In the genomic region with DNA sequence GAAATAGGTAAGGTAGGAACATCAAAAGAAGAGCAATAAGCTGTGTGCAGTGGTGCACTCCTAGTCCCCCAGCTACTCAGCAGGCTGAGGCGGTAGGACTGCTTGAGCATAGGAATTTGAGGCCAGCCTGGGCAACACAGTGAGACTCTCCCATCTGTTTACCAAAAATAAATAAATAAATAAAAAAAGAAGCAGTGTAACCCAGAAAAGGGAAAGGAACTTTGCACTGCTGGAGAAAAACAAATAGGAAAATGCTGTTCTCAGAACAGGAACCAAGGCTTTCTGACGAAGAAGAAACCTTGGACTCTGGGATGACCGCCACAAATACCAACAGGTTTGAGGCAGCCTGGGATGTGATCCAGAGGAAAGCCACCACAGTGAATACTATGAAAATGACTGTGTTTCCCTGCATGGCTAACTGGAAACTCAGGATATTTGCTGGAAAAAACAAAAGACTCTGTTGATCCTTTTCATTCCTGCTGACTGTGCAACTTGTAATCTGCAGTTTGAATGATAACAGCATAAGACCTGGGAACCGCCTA, we compare ENCODE assay signal across 15 cellular contexts. TPM values are rescaled to one million over a fixed set of nuclear protein-coding genes. Genes with fewer than 3 reads are reported as not detected.
DNase-seq lines count a peak whose midpoint lies in the region; ATAC-seq, FAIRE-seq and TF ChIP-seq lines count a peak whose summit lies in the region.
"Had no signal": no experiment of that assay in that cellular context is flagged by ENCODE, and none has a peak within 500 bp of the region (broad histone marks: within the 10 kb centered on the region; RNA-seq: fewer than 3 reads in every experiment).

No MANE protein-coding gene starts in this region.

- no peaks in the 10 kb centered on the region for H3K9me3 Mint-ChIP-seq in activated naive CD4-positive, alpha-beta T cell treated with anti-CD3 and anti-CD28 coated beads, Interleukin-2, amount 50 U/mL, for 24 hours
- no peaks in the 10 kb centered on the region for H3K9me3 Mint-ChIP-seq in activated naive CD4-positive, alpha-beta T cell treated with anti-CD3 and anti-CD28 coated beads, Interleukin-2, amount 50 U/mL, for 72 hours
- no peaks in the 10 kb centered on the region for H3K9me3 Mint-ChIP-seq in central memory CD8-positive, alpha-beta T cell

- no peak overlapping the region for H3K4me3 ChIP-seq in HepG2 (replicated peaks in 1 of 3; ENCODE audit: insufficient read depth in 1 of 3, low read depth in 2 of 3, low read length in 3 of 3)
- no peak overlapping the region for H3K4me3 ChIP-seq in transverse colon

- peaks cover 64% of the 10 kb centered on the region for H3K4me1 ChIP-seq in HepG2 (ENCODE audit: insufficient read depth, low read length)
- H3K4me1 ChIP-seq in transverse colon, result peaks cover 0 to 5% (median 0%) of the 10 kb centered on the region in 4 donors

- in situ Hi-C loops in HepG2 (cut with HindIII; ENCODE audit: extremely low pct_ligation_motif_present, low pct_unique_long_range_greater_than_20kb), result no loop called here
- in situ Hi-C loops in transverse colon (cut with MboI; ENCODE audit: low pct_ligation_motif_present in 1 of 4, low pct_unique_long_range_greater_than_20kb in 1 of 4, low sequenced_read_pairs in 3 of 4), result loop anchor here in 1 of 4 donors (25.0 kb wide), 1 partner anchor 97 kb away; no protein-coding TSS in a partner anchor

- H3K27ac ChIP-seq in HepG2 (ENCODE audit: extremely low read length, insufficient read depth, low read length), result peak overlapping the region; percentile 93
- no peak overlapping the region for H3K27ac ChIP-seq in transverse colon

- peaks cover 3% of the 10 kb centered on the region for H3K79me2 ChIP-seq in HepG2 (ENCODE audit: insufficient read depth, low read length)

- TF ChIP-seq EP300 in HepG2 (IDR thresholded peaks at IDR 0.05; ENCODE audit: low read depth in 2 of 2, low read length in 2 of 2), result peak; percentile 35 to 68; a peak in 2 of 4 replicates
- TF ChIP-seq EP300 in HepG2 (CRISPR knock-in tag; IDR thresholded peaks at IDR 0.05; ENCODE audit: borderline replicate concordance), result no peak
- TF ChIP-seq EP300 in transverse colon (IDR thresholded peaks at IDR 0.05; ENCODE audit: low read depth), result no peak

- peak; percentile 63 for FAIRE-seq in HepG2 (lab: Jason Lieb, UNC)
- FAIRE-seq: endometrium, H54, keratinocyte had no signal

- no peaks in the 10 kb centered on the region for H4K20me1 ChIP-seq in HepG2 (ENCODE audit: insufficient read depth, low read length)

- WGBS in HepG2 (ENCODE audit: low lambda C conversion rate), result 18% methylated on average over 4 of the region's 4 CpGs
- 63 to 75% methylated on average over 4 of the region's 4 CpGs for WGBS in transverse colon (ENCODE audit: low coverage in 1 of 2), 2 donors

- H3K36me3 Mint-ChIP-seq in activated naive CD4-positive, alpha-beta T cell treated with anti-CD3 and anti-CD28 coated beads, Interleukin-2, amount 50 U/mL, for 24 hours, result peaks cover 16% of the 10 kb centered on the region
- H3K36me3 Mint-ChIP-seq in activated naive CD4-positive, alpha-beta T cell treated with anti-CD3 and anti-CD28 coated beads, Interleukin-2, amount 50 U/mL, for 72 hours, result peaks cover 11 to 49% of the 10 kb centered on the region in 2 donors
- peaks cover 70% of the 10 kb centered on the region for H3K36me3 Mint-ChIP-seq in central memory CD8-positive, alpha-beta T cell (ENCODE audit: insufficient read depth)

- no peak overlapping the region for H3K4me3 Mint-ChIP-seq in activated naive CD4-positive, alpha-beta T cell treated with anti-CD3 and anti-CD28 coated beads, Interleukin-2, amount 50 U/mL, for 24 hours
- no peak overlapping the region for H3K4me3 Mint-ChIP-seq in central memory CD8-positive, alpha-beta T cell
- H3K4me3 Mint-ChIP-seq: activated CD4-positive, alpha-beta T cell treated with anti-CD3 and anti-CD28 coated beads for 36 hours had no signal

- H3K27ac Mint-ChIP-seq in activated naive CD4-positive, alpha-beta T cell treated with anti-CD3 and anti-CD28 coated beads, Interleukin-2, amount 50 U/mL, for 24 hours, result peak overlapping the region; percentile 62
- peak overlapping the region in 1 of 2 donors; percentile 61 for H3K27ac Mint-ChIP-seq in activated naive CD4-positive, alpha-beta T cell treated with anti-CD3 and anti-CD28 coated beads, Interleukin-2, amount 50 U/mL, for 72 hours
- H3K27ac Mint-ChIP-seq in central memory CD8-positive, alpha-beta T cell (ENCODE audit: low read depth), result peak overlapping the region; percentile 16
- H3K27ac Mint-ChIP-seq: activated CD4-positive, alpha-beta T cell treated with anti-CD3 and anti-CD28 coated beads for 36 hours had no signal

- intact Hi-C loops in HepG2 (cut with micrococcal nuclease; ENCODE audit: unreplicated experiment) (no loop called here), transverse colon (cut with DNase I; ENCODE audit: low total_unique reads) (no loop called here)

- H3K9ac ChIP-seq in HepG2 (ENCODE audit: insufficient read depth, low read depth, low read length), result peak overlapping the region; percentile 58

- CTCF ChIA-PET in HepG2 (lab: Yijun Ruan, JAX; ENCODE audit: low intra/inter-chr PET ratio, low total read pairs), result no interaction called here

- TF ChIP-seq RAD21 in HepG2 (CRISPR knock-in tag; IDR thresholded peaks at IDR 0.05), result no peak

- POLR2A ChIA-PET in HepG2 (lab: Yijun Ruan, JAX), result no interaction called here

- H3K27me3 ChIP-seq in HepG2 (ENCODE audit: control insufficient read depth in 1 of 2, insufficient read depth in 2 of 2, low read length in 2 of 2) (no peaks in the 10 kb centered on the region), transverse colon (no peaks in the 10 kb centered on the region)

- peaks cover 13 to 74% of the 10 kb centered on the region in 2 experiments for H3K36me3 ChIP-seq in HepG2 (replicated peaks in 1 of 2; ENCODE audit: control insufficient read depth in 1 of 2, insufficient read depth in 2 of 2, low read length in 2 of 2)
- H3K36me3 ChIP-seq in transverse colon, result peaks cover 0 to 79% (median 40%) of the 10 kb centered on the region in 4 donors

- no peaks in the 10 kb centered on the region for H3K27me3 Mint-ChIP-seq in activated naive CD4-positive, alpha-beta T cell treated with anti-CD3 and anti-CD28 coated beads, Interleukin-2, amount 50 U/mL, for 24 hours
- no peaks in the 10 kb centered on the region for H3K27me3 Mint-ChIP-seq in central memory CD8-positive, alpha-beta T cell
- H3K27me3 Mint-ChIP-seq: activated CD4-positive, alpha-beta T cell treated with anti-CD3 and anti-CD28 coated beads for 36 hours had no signal

- peaks cover 19% of the 10 kb centered on the region for H3K4me1 Mint-ChIP-seq in activated naive CD4-positive, alpha-beta T cell treated with anti-CD3 and anti-CD28 coated beads, Interleukin-2, amount 50 U/mL, for 24 hours
- peaks cover 10% of the 10 kb centered on the region for H3K4me1 Mint-ChIP-seq in central memory CD8-positive, alpha-beta T cell

- TF ChIP-seq CTCF in HepG2 (CRISPR knock-in tag; IDR thresholded peaks at IDR 0.05) (no peak), transverse colon (IDR thresholded peaks at IDR 0.05) (no peak)

- ATAC-seq in activated naive CD4-positive, alpha-beta T cell treated with anti-CD3 and anti-CD28 coated beads, Interleukin-2, amount 50 U/mL, for 72 hours, result no peak
- ATAC-seq in central memory CD8-positive, alpha-beta T cell (replicated peaks; ENCODE audit: extremely low read depth, poor library complexity, severe bottlenecking), result no peak
- peak; percentile 96 for ATAC-seq in HepG2
- ATAC-seq in HG03520 (IDR thresholded peaks at IDR 0.05; ENCODE audit: unreplicated experiment), result no peak
- ATAC-seq: activated CD4-positive, alpha-beta T cell treated with anti-CD3 and anti-CD28 coated beads for 36 hours had no signal

- no peak for TF ChIP-seq POLR2A in HepG2 (IDR thresholded peaks at IDR 0.05; ENCODE audit: insufficient read depth in 1 of 2, low read depth in 2 of 2, low read length in 2 of 2)
- no peak for TF ChIP-seq POLR2A in transverse colon (IDR thresholded peaks at IDR 0.05)

- no peak for DNase-seq in activated naive CD4-positive, alpha-beta T cell treated with anti-CD3 and anti-CD28 coated beads, Interleukin-2, amount 50 U/mL, for 72 hours (ENCODE audit: low spot score in 2 of 2)
- no peak for DNase-seq in central memory CD8-positive, alpha-beta T cell (ENCODE audit: low spot score in 2 of 2)
- peak; percentile 93 for DNase-seq in HepG2 (ENCODE audit: low spot score)
- peak; percentile 21 for DNase-seq in transverse colon
- no peak for DNase-seq in DMS 273 (lab: John Stamatoyannopoulos, UW; ENCODE audit: unreplicated experiment)
- no peak for DNase-seq in stimulated activated CD8-positive, alpha-beta memory T cell treated with anti-CD3 and anti-CD28 coated beads, Interleukin-4, amount 100 ng/mL, for 48 hours
- DNase-seq: 8988T; activated CD4-positive, alpha-beta T cell treated with anti-CD3 and anti-CD28 coated beads for 36 hours; activated naive CD4-positive, alpha-beta T cell; NCI-H510A treated with DMSO at 0.1 percent for 48 hours had no signal

- no peaks in the 10 kb centered on the region for H3K9me3 ChIP-seq in HepG2 (ENCODE audit: low read length)
- no peaks in the 10 kb centered on the region for H3K9me3 ChIP-seq in transverse colon

- H3K4me2 ChIP-seq in HepG2 (ENCODE audit: low read depth, low read length), result peak overlapping the region; percentile 53

- no TSS peak for BruUV-seq in HepG2 (replicated peaks; lab: Mats Ljungman, UMichigan)

- no peak overlapping the region for H2AFZ ChIP-seq in HepG2 (ENCODE audit: low read length)

RNA-seq across cellular contexts. Expression of a gene that starts 41.2 kb away (rescaled TPM):
- 10 to 100 TPM; 27.3 to 29.4 TPM for total RNA-seq in activated naive CD4-positive, alpha-beta T cell treated with anti-CD3 and anti-CD28 coated beads, Interleukin-2, amount 50 U/mL, for 72 hours
- 22.7 and 24.3 TPM in 2 replicates for total RNA-seq in HepG2 (2016; rRNA removed; fragmentation: Illumina TruSeq; extraction: Trizol)
- total RNA-seq in HepG2 (2016; cell fraction: cytosol; rRNA removed; fragmentation: Illumina TruSeq; extraction: Trizol; ENCODE audit: low read depth), result 6.4 and 7.6 TPM in 2 replicates
- 23.3 and 24.1 TPM in 2 replicates for total RNA-seq in HepG2 (2016; cell fraction: insoluble cytoplasmic fraction; rRNA removed; fragmentation: Illumina TruSeq; extraction: Trizol)
- total RNA-seq in HepG2 (2016; cell fraction: membrane; rRNA removed; fragmentation: Illumina TruSeq; extraction: Trizol), result 15.5 and 16.3 TPM in 2 replicates
- 25.1 and 28.9 TPM in 2 replicates for total RNA-seq in HepG2 (2016; cell fraction: nucleus; rRNA removed; fragmentation: Illumina TruSeq; extraction: Trizol)
- 4.4 and 5.6 TPM in 2 replicates for polyA plus RNA-seq in HepG2 (2011; rRNA removed)
- 3.0 and 3.8 TPM in 2 replicates for polyA plus RNA-seq in HepG2 (2011; cell fraction: cytosol; rRNA removed)
- 17.4 and 20.7 TPM in 2 replicates for polyA plus RNA-seq in HepG2 (2011; cell fraction: nucleus; rRNA removed)
- 16.8 and 19.3 TPM in 2 replicates for polyA plus RNA-seq in HepG2 (2012)
- polyA plus RNA-seq in HepG2 (2016; cell fraction: cytosol; fragmentation: Illumina TruSeq; extraction: Trizol; ENCODE audit: low read depth), result 4.3 and 4.6 TPM in 2 replicates
- 21.2 and 21.3 TPM in 2 replicates for polyA plus RNA-seq in HepG2 (2016; cell fraction: insoluble cytoplasmic fraction; fragmentation: Illumina TruSeq; extraction: Trizol; ENCODE audit: low read depth)
- polyA plus RNA-seq in HepG2 (2016; cell fraction: membrane; fragmentation: Illumina TruSeq; extraction: Trizol; ENCODE audit: low read depth), result 9.1 and 9.6 TPM in 2 replicates
- polyA plus RNA-seq in HepG2 (2016; cell fraction: nucleus; fragmentation: Illumina TruSeq; extraction: Trizol; ENCODE audit: insufficient read depth, low read depth), result 33.3 and 33.4 TPM in 2 replicates
- 5.8 and 10.9 TPM in 2 replicates for polyA minus RNA-seq in HepG2 (2011; rRNA and poly(A)+ RNA removed; ENCODE audit: low replicate concordance)
- 5.0 and 7.2 TPM in 2 replicates for polyA minus RNA-seq in HepG2 (2011; cell fraction: cytosol; rRNA and poly(A)+ RNA removed)
- polyA minus RNA-seq in HepG2 (2011; cell fraction: nucleus; rRNA and poly(A)+ RNA removed), result 33.9 and 38.8 TPM in 2 replicates
- 100 to 1,000 TPM in 3 of 4 donors, 10 to 100 TPM in 1; 65.3 to 371 (median 187) TPM for total RNA-seq in transverse colon

RNA-seq across cellular contexts. Expression of a gene that starts 41.3 kb away (rescaled TPM):
- 10 to 100 TPM in 1 of 2 donors, 1 to 10 TPM in 1; 8.8 to 26.2 TPM for total RNA-seq in activated naive CD4-positive, alpha-beta T cell treated with anti-CD3 and anti-CD28 coated beads, Interleukin-2, amount 50 U/mL, for 72 hours
- total RNA-seq in HepG2 (2016; rRNA removed; fragmentation: Illumina TruSeq; extraction: Trizol) (13.1 and 16.8 TPM in 2 replicates), transverse colon (10 to 100 TPM in 3 of 4 donors, 1 to 10 TPM in 1; 3.6 to 19.5 (median 18.6) TPM)
- total RNA-seq in HepG2 (2016; cell fraction: cytosol; rRNA removed; fragmentation: Illumina TruSeq; extraction: Trizol; ENCODE audit: low read depth), result 23.8 and 31.5 TPM in 2 replicates
- total RNA-seq in HepG2 (2016; cell fraction: insoluble cytoplasmic fraction; rRNA removed; fragmentation: Illumina TruSeq; extraction: Trizol), result 13.4 and 19.7 TPM in 2 replicates
- 25.2 and 28.6 TPM in 2 replicates for total RNA-seq in HepG2 (2016; cell fraction: membrane; rRNA removed; fragmentation: Illumina TruSeq; extraction: Trizol)
- total RNA-seq in HepG2 (2016; cell fraction: nucleus; rRNA removed; fragmentation: Illumina TruSeq; extraction: Trizol), result 6.6 and 8.5 TPM in 2 replicates
- 24.9 and 28.1 TPM in 2 replicates for polyA plus RNA-seq in HepG2 (2011; rRNA removed)
- polyA plus RNA-seq in HepG2 (2011; cell fraction: cytosol; rRNA removed), result 24.5 and 25.8 TPM in 2 replicates
- polyA plus RNA-seq in HepG2 (2011; cell fraction: nucleus; rRNA removed), result 31.1 and 36.4 TPM in 2 replicates
- polyA plus RNA-seq in HepG2 (2012), result 13.5 and 13.6 TPM in 2 replicates
- 30.8 and 45.7 TPM in 2 replicates for polyA plus RNA-seq in HepG2 (2016; cell fraction: cytosol; fragmentation: Illumina TruSeq; extraction: Trizol; ENCODE audit: low read depth)
- 19.6 and 19.9 TPM in 2 replicates for polyA plus RNA-seq in HepG2 (2016; cell fraction: insoluble cytoplasmic fraction; fragmentation: Illumina TruSeq; extraction: Trizol; ENCODE audit: low read depth)
- polyA plus RNA-seq in HepG2 (2016; cell fraction: membrane; fragmentation: Illumina TruSeq; extraction: Trizol; ENCODE audit: low read depth), result 26.5 and 30.0 TPM in 2 replicates
- 14.0 and 21.1 TPM in 2 replicates for polyA plus RNA-seq in HepG2 (2016; cell fraction: nucleus; fragmentation: Illumina TruSeq; extraction: Trizol; ENCODE audit: insufficient read depth, low read depth)
- 5.8 and 11.0 TPM in 2 replicates for polyA minus RNA-seq in HepG2 (2011; rRNA and poly(A)+ RNA removed; ENCODE audit: low replicate concordance)
- 4.9 and 8.5 TPM in 2 replicates for polyA minus RNA-seq in HepG2 (2011; cell fraction: cytosol; rRNA and poly(A)+ RNA removed)
- 7.0 and 9.7 TPM in 2 replicates for polyA minus RNA-seq in HepG2 (2011; cell fraction: nucleus; rRNA and poly(A)+ RNA removed)

Comparison
In these comparisons a context has a peak if more than half of its experiments do, and no peak if none do; other contexts are left out.
1. DNase-seq: peak in HepG2 (single experiment) and transverse colon (single experiment); none in activated naive CD4-positive, alpha-beta T cell treated with anti-CD3 and anti-CD28 coated beads, Interleukin-2, amount 50 U/mL, for 72 hours (0 of 2), central memory CD8-positive, alpha-beta T cell (0 of 2), DMS 273 (single experiment) and stimulated activated CD8-positive, alpha-beta memory T cell treated with anti-CD3 and anti-CD28 coated beads, Interleukin-4, amount 100 ng/mL, for 48 hours (single experiment).